8 cellular contexts compared by ENCODE assay signal in genomic region chr14:21509432-21510143, GRCh38. TPM values are rescaled to one million over a fixed set of nuclear protein-coding genes. Genes with fewer than 3 reads are reported as not detected.
DNase-seq lines count a peak whose midpoint lies in the region; ATAC-seq, FAIRE-seq and TF ChIP-seq lines count a peak whose summit lies in the region.

No MANE protein-coding gene starts in this region.

- H3K9ac ChIP-seq in BLaER1 treated with 17β-estradiol and CSF1 and Interleukin-3, amounts not matched to agents 10 nM and 100 nM, result peak overlapping the region; percentile 86 to 98 (median 93); a peak in 21 of 22 replicates

- H3K27ac Mint-ChIP-seq in IgD-negative memory B cell (peak overlapping the region in 2 of 3 donors; percentile 47 to 80), brain (peak overlapping the region; percentile 97 to 99 (median 98))

- H3K36me3 Mint-ChIP-seq in IgD-negative memory B cell (peaks cover 3% of the 10 kb centered on the region), brain (peaks cover 20% of the 10 kb centered on the region)

- no peaks in the 10 kb centered on the region for H3K27me3 ChIP-seq in BLaER1 treated with 17β-estradiol and CSF1 and Interleukin-3, amounts not matched to agents 10 nM and 100 nM
- no peaks in the 10 kb centered on the region for H3K27me3 ChIP-seq in muscle layer of duodenum (ENCODE audit: low read depth, low read length)

- intact Hi-C loops in left colon (cut with DNase I, micrococcal nuclease), result no loop called here

- TF ChIP-seq CTCF in brain (conservative IDR thresholded peaks at IDR 0.05), result no peak

- no peak for FAIRE-seq in urothelium cell line (lab: Jason Lieb, UNC)

- H3K4me1 Mint-ChIP-seq in IgD-negative memory B cell (peaks cover 21 to 37% (median 33%) of the 10 kb centered on the region in 3 donors), brain (peaks cover 42% of the 10 kb centered on the region)

- H3K4me3 Mint-ChIP-seq in IgD-negative memory B cell (peak overlapping the region; percentile 98 to 100 (median 100)), brain (peak overlapping the region; percentile 97 to 99 (median 99))

- peaks cover 0 to 41% (median 18%) of the 10 kb centered on the region in 11 experiments; a peak in 14 of 22 replicates for H4K20me1 ChIP-seq in BLaER1 treated with 17β-estradiol and CSF1 and Interleukin-3, amounts not matched to agents 10 nM and 100 nM

- H3K4me3 ChIP-seq in BLaER1 treated with 17β-estradiol and CSF1 and Interleukin-3, amounts not matched to agents 10 nM and 100 nM, result peak overlapping the region; percentile 67 to 99 (median 86)
- peak overlapping the region; percentile 90 to 97 for H3K4me3 ChIP-seq in muscle layer of duodenum (ENCODE audit: low read depth in 1 of 2, low read length in 2 of 2)

- no peak for ATAC-seq in left colon

- H3K9me3 ChIP-seq in BLaER1 treated with 17β-estradiol and CSF1 and Interleukin-3, amounts not matched to agents 10 nM and 100 nM (replicated peaks in 1 of 11), result no peaks in the 10 kb centered on the region
- no peaks in the 10 kb centered on the region for H3K9me3 ChIP-seq in muscle layer of duodenum (ENCODE audit: control insufficient read depth in 1 of 2, low read length in 2 of 2)

- H3K4me1 ChIP-seq in BLaER1 treated with 17β-estradiol and CSF1 and Interleukin-3, amounts not matched to agents 10 nM and 100 nM, result peaks cover 17 to 37% (median 19%) of the 10 kb centered on the region in 10 experiments
- peaks cover 6 to 25% of the 10 kb centered on the region in 2 donors for H3K4me1 ChIP-seq in muscle layer of duodenum (ENCODE audit: control insufficient read depth in 1 of 2, insufficient read depth in 2 of 2, low read length in 2 of 2)

- peaks cover 16 to 45% (median 37%) of the 10 kb centered on the region in 11 experiments for H3K36me3 ChIP-seq in BLaER1 treated with 17β-estradiol and CSF1 and Interleukin-3, amounts not matched to agents 10 nM and 100 nM
- H3K36me3 ChIP-seq in muscle layer of duodenum (ENCODE audit: control insufficient read depth in 1 of 2, insufficient read depth in 2 of 2, low read length in 2 of 2), result no peaks in the 10 kb centered on the region

- H3K27me3 Mint-ChIP-seq in IgD-negative memory B cell (peaks cover 2% of the 10 kb centered on the region), brain (peaks cover 8% of the 10 kb centered on the region)

- H3K27ac ChIP-seq in BLaER1 treated with 17β-estradiol and CSF1 and Interleukin-3, amounts not matched to agents 10 nM and 100 nM, result peak overlapping the region in 10 of 11 experiments; percentile 79 to 99 (median 94); a peak in 18 of 22 replicates
- no peak overlapping the region for H3K27ac ChIP-seq in muscle layer of duodenum (ENCODE audit: low read length)

- peak overlapping the region; percentile 84 to 97 (median 88) for H3K4me2 ChIP-seq in BLaER1 treated with 17β-estradiol and CSF1 and Interleukin-3, amounts not matched to agents 10 nM and 100 nM

- DNase-seq in iPS-NIHi11 (ENCODE audit: low spot score) (no peak), SK-N-DZ (ENCODE audit: low spot score) (no peak), left colon (no peak), urothelium cell line (ENCODE audit: low spot score) (no peak)

- H3K9me3 Mint-ChIP-seq in IgD-negative memory B cell (peaks cover 0 to 4% (median 0%) of the 10 kb centered on the region in 3 donors), brain (peaks cover 0 to 10% (median 4%) of the 10 kb centered on the region in 5 experiments)

RNA-seq across cellular contexts. Expression of gene METTL3, which starts 1.6 kb away (rescaled TPM):
- polyA plus RNA-seq in IgD-negative memory B cell (20.6 TPM), brain (ENCODE audit: insufficient read depth, low read depth, low replicate concordance) (33.2 TPM)
- polyA plus RNA-seq in SK-N-DZ (2014; cell fraction: cytosol; rRNA removed), result 118 and 119 TPM in 2 replicates
- polyA plus RNA-seq in SK-N-DZ (2014; cell fraction: nucleus; rRNA removed), result 493 and 536 TPM in 2 replicates
- total RNA-seq in left colon, result 10 to 100 TPM; 24.2 to 28.9 TPM

RNA-seq across cellular contexts. Expression of gene SALL2, which starts 16.6 kb away (rescaled TPM):
- polyA plus RNA-seq in IgD-negative memory B cell (0.34 TPM), brain (ENCODE audit: insufficient read depth, low read depth, low replicate concordance) (77.2 TPM)
- polyA plus RNA-seq in SK-N-DZ (2014; cell fraction: cytosol; rRNA removed), result 27.4 and 27.5 TPM in 2 replicates
- 6.1 and 11.7 TPM in 2 replicates for polyA plus RNA-seq in SK-N-DZ (2014; cell fraction: nucleus; rRNA removed)
- total RNA-seq in left colon, result 1 to 10 TPM; 1.1 to 3.8 TPM

RNA-seq across cellular contexts. Expression of gene TOX4, which starts 32.6 kb away (rescaled TPM):
- 91.0 TPM for polyA plus RNA-seq in IgD-negative memory B cell
- 101 TPM for polyA plus RNA-seq in brain (ENCODE audit: insufficient read depth, low read depth, low replicate concordance)
- 22.9 and 31.1 TPM in 2 replicates for polyA plus RNA-seq in SK-N-DZ (2014; cell fraction: cytosol; rRNA removed)
- 9.5 and 27.8 TPM in 2 replicates for polyA plus RNA-seq in SK-N-DZ (2014; cell fraction: nucleus; rRNA removed)
- 10 to 100 TPM; 80.2 to 85.2 TPM for total RNA-seq in left colon

RNA-seq across cellular contexts. Expression of gene RAB2B, which starts 32.8 kb away (rescaled TPM):
- polyA plus RNA-seq in IgD-negative memory B cell, result 8.2 TPM
- polyA plus RNA-seq in brain (ENCODE audit: insufficient read depth, low read depth, low replicate concordance), result 49.6 TPM
- 31.9 and 42.7 TPM in 2 replicates for polyA plus RNA-seq in SK-N-DZ (2014; cell fraction: cytosol; rRNA removed)
- polyA plus RNA-seq in SK-N-DZ (2014; cell fraction: nucleus; rRNA removed), result 26.5 and 31.2 TPM in 2 replicates
- total RNA-seq in left colon, result 10 to 100 TPM; 13.3 to 16.0 TPM

RNA-seq across cellular contexts. Expression of gene CHD8, which starts 53.7 kb away (rescaled TPM):
- polyA plus RNA-seq in IgD-negative memory B cell (44.4 TPM), brain (ENCODE audit: insufficient read depth, low read depth, low replicate concordance) (54.6 TPM)
- 30.9 and 31.2 TPM in 2 replicates for polyA plus RNA-seq in SK-N-DZ (2014; cell fraction: cytosol; rRNA removed)
- polyA plus RNA-seq in SK-N-DZ (2014; cell fraction: nucleus; rRNA removed), result 45.7 and 70.5 TPM in 2 replicates
- 10 to 100 TPM; 58.5 to 59.0 TPM for total RNA-seq in left colon

Comparison
In these comparisons a context has a peak if more than half of its experiments do, and no peak if none do; other contexts are left out.
1. RNA of gene SALL2, which starts 16.6 kb away (polyA plus RNA-seq): 77.2 TPM in brain (single experiment); 0.34 TPM in IgD-negative memory B cell (single experiment); every median in the first group is over 10 times any median in the second.